In the genomic region with DNA sequence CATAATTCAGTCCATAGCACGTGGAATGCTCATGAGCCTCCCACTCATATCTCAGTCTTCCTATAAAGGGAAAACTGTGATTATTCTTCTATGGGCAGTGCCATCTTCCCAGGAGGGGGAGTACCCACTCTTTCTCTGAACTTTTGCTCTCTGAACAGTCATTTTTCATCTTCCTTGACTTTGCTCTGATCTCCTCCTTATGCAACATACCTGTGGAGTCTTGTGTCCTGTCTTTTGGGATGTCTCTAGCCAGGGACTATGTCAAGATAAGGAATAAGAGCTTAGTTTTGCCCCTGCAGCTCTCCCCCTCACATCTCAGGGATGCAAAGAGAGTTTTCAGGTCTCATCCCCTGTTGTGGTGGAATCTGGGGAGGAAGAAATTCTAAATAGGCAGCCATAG, we compare ENCODE assay signal across 39 cellular contexts. TPM values are rescaled to one million over a fixed set of nuclear protein-coding genes. Genes with fewer than 3 reads are reported as not detected.
"Had no signal": no experiment of that assay in that cellular context is flagged by ENCODE, and none has a peak within 500 bp of the region (broad histone marks: within the 10 kb centered on the region; RNA-seq: fewer than 3 reads in every experiment).

No MANE protein-coding gene starts in this region.

- H3K36me3 ChIP-seq: adrenal gland, ascending aorta, brain microvascular endothelial cell, breast epithelium, cardiac muscle cell had no signal

- H3K9me3 ChIP-seq: adrenal gland, ascending aorta, body of pancreas, breast epithelium had no signal

- H3K27me3 ChIP-seq: adrenal gland, ascending aorta, body of pancreas, brain microvascular endothelial cell, breast epithelium had no signal

- H3K27ac Mint-ChIP-seq: activated naive CD4-positive, alpha-beta T cell treated with anti-CD3 and anti-CD28 coated beads for 36 hours; activated naive CD4-positive, alpha-beta T cell treated with anti-CD3 and anti-CD28 coated beads, Interleukin-2, amount 10 ng/mL, durations not matched to agents 7 days and 5 days; activated naive CD4-positive, alpha-beta T cell treated with anti-CD3 and anti-CD28 coated beads, Interleukin-2, amount 50 U/mL, for 24 hours; activated naive CD4-positive, alpha-beta T cell treated with anti-CD3 and anti-CD28 coated beads, Interleukin-2, amount 50 U/mL, for 72 hours; activated naive CD8-positive, alpha-beta T cell; activated naive CD8-positive, alpha-beta T cell treated with anti-CD3 and anti-CD28 coated beads for 36 hours; activated naive CD8-positive, alpha-beta T cell treated with anti-CD3 and anti-CD28 coated beads, Interleukin-2, amount 10 ng/mL, durations not matched to agents 7 days and 5 days; activated naive CD8-positive, alpha-beta T cell treated with anti-CD3 and anti-CD28 coated beads, Interleukin-2, amount 50 U/mL, for 24 hours; activated T-cell treated with anti-CD3 and anti-CD28 coated beads, Interleukin-2, amount 50 U/mL, for 72 hours; activated T-helper 1 cell treated with anti-CD3 and anti-CD28 coated beads, Interleukin-12 subunit alpha, Interleukin-12 subunit beta, Interleukin-2, Interleukin-4 antibody, amounts not matched to agents 30 ng/mL and 10 ng/mL and 1 ng/mL, durations not matched to agents 14 hours and 24 hours and 36 hours; activated T-helper 17 cell treated with anti-CD3 and anti-CD28 coated beads, Interleukin-2, amount 50 U/mL, for 72 hours; activated T-helper 2 cell treated with anti-CD3 and anti-CD28 coated beads, Interferon-gamma antibody, Interleukin-2, Interleukin-4, amounts not matched to agents 10 μg/mL and 5 μg/mL and 100 μg/mL, durations not matched to agents 14 hours and 24 hours and 36 hours; brain had no signal

- ATAC-seq: activated naive CD4-positive, alpha-beta T cell treated with anti-CD3 and anti-CD28 coated beads, Interleukin-2, amount 50 U/mL, for 72 hours; activated naive CD8-positive, alpha-beta T cell treated with anti-CD3 and anti-CD28 coated beads, Interleukin-2, amount 50 U/mL, for 24 hours; activated T-cell treated with anti-CD3 and anti-CD28 coated beads, Interleukin-2, amount 50 U/mL, for 4 hours; activated T-cell treated with anti-CD3 and anti-CD28 coated beads, Interleukin-2, amount 50 U/mL, for 72 hours; activated T-helper 17 cell treated with anti-CD3 and anti-CD28 coated beads, Interleukin-2, amount 50 U/mL, for 72 hours; body of pancreas had no signal

- H3K4me3 Mint-ChIP-seq: activated naive CD4-positive, alpha-beta T cell treated with anti-CD3 and anti-CD28 coated beads for 36 hours; activated naive CD4-positive, alpha-beta T cell treated with anti-CD3 and anti-CD28 coated beads, Interleukin-2, amount 10 ng/mL, durations not matched to agents 7 days and 5 days; activated naive CD4-positive, alpha-beta T cell treated with anti-CD3 and anti-CD28 coated beads, Interleukin-2, amount 50 U/mL, for 24 hours; activated naive CD8-positive, alpha-beta T cell; activated naive CD8-positive, alpha-beta T cell treated with anti-CD3 and anti-CD28 coated beads for 36 hours; activated naive CD8-positive, alpha-beta T cell treated with anti-CD3 and anti-CD28 coated beads, Interleukin-2, amount 10 ng/mL, durations not matched to agents 7 days and 5 days; activated naive CD8-positive, alpha-beta T cell treated with anti-CD3 and anti-CD28 coated beads, Interleukin-2, amount 50 U/mL, for 24 hours; activated T-cell treated with anti-CD3 and anti-CD28 coated beads, Interleukin-2, amount 50 U/mL, for 4 hours; activated T-cell treated with anti-CD3 and anti-CD28 coated beads, Interleukin-2, amount 50 U/mL, for 72 hours; activated T-helper 1 cell treated with anti-CD3 and anti-CD28 coated beads, Interleukin-12 subunit alpha, Interleukin-12 subunit beta, Interleukin-2, Interleukin-4 antibody, amounts not matched to agents 30 ng/mL and 10 ng/mL and 1 ng/mL, durations not matched to agents 14 hours and 24 hours and 36 hours; activated T-helper 17 cell treated with anti-CD3 and anti-CD28 coated beads, Interleukin-2, amount 50 U/mL, for 72 hours; brain; central memory CD8-positive, alpha-beta T cell had no signal

- H3K36me3 Mint-ChIP-seq: activated naive CD4-positive, alpha-beta T cell treated with anti-CD3 and anti-CD28 coated beads, Interleukin-2, amount 10 ng/mL, durations not matched to agents 7 days and 5 days; activated naive CD4-positive, alpha-beta T cell treated with anti-CD3 and anti-CD28 coated beads, Interleukin-2, amount 50 U/mL, for 24 hours; activated naive CD4-positive, alpha-beta T cell treated with anti-CD3 and anti-CD28 coated beads, Interleukin-2, amount 50 U/mL, for 72 hours; activated naive CD8-positive, alpha-beta T cell; activated naive CD8-positive, alpha-beta T cell treated with anti-CD3 and anti-CD28 coated beads for 36 hours; activated naive CD8-positive, alpha-beta T cell treated with anti-CD3 and anti-CD28 coated beads, Interleukin-2, amount 10 ng/mL, durations not matched to agents 7 days and 5 days; brain had no signal

- FAIRE-seq: astrocyte, bronchial epithelial cell, colon had no signal

- H3K27me3 Mint-ChIP-seq: activated naive CD4-positive, alpha-beta T cell treated with anti-CD3 and anti-CD28 coated beads, Interleukin-2, amount 50 U/mL, for 24 hours; brain had no signal

- H3K9me3 Mint-ChIP-seq: activated naive CD4-positive, alpha-beta T cell treated with anti-CD3 and anti-CD28 coated beads for 36 hours; activated naive CD4-positive, alpha-beta T cell treated with anti-CD3 and anti-CD28 coated beads, Interleukin-2, amount 10 ng/mL, durations not matched to agents 7 days and 5 days; activated naive CD4-positive, alpha-beta T cell treated with anti-CD3 and anti-CD28 coated beads, Interleukin-2, amount 50 U/mL, for 24 hours; activated naive CD4-positive, alpha-beta T cell treated with anti-CD3 and anti-CD28 coated beads, Interleukin-2, amount 50 U/mL, for 72 hours; activated naive CD8-positive, alpha-beta T cell treated with anti-CD3 and anti-CD28 coated beads for 36 hours; activated naive CD8-positive, alpha-beta T cell treated with anti-CD3 and anti-CD28 coated beads, Interleukin-2, amount 10 ng/mL, durations not matched to agents 7 days and 5 days; activated naive CD8-positive, alpha-beta T cell treated with anti-CD3 and anti-CD28 coated beads, Interleukin-2, amount 50 U/mL, for 24 hours; activated T-cell treated with anti-CD3 and anti-CD28 coated beads, Interleukin-2, amount 50 U/mL, for 4 hours; activated T-cell treated with anti-CD3 and anti-CD28 coated beads, Interleukin-2, amount 50 U/mL, for 72 hours; activated T-helper 1 cell treated with anti-CD3 and anti-CD28 coated beads, Interleukin-12 subunit alpha, Interleukin-12 subunit beta, Interleukin-2, Interleukin-4 antibody, amounts not matched to agents 30 ng/mL and 10 ng/mL and 1 ng/mL, durations not matched to agents 14 hours and 24 hours and 36 hours; activated T-helper 17 cell treated with anti-CD3 and anti-CD28 coated beads, Interleukin-2, amount 50 U/mL, for 72 hours; activated T-helper 2 cell treated with anti-CD3 and anti-CD28 coated beads, Interferon-gamma antibody, Interleukin-2, Interleukin-4, amounts not matched to agents 10 μg/mL and 5 μg/mL and 100 μg/mL, durations not matched to agents 14 hours and 24 hours and 36 hours; brain; central memory CD8-positive, alpha-beta T cell had no signal

- H3K4me1 ChIP-seq: adrenal gland, ascending aorta, body of pancreas, breast epithelium had no signal

- H3K4me3 ChIP-seq: adrenal gland, ascending aorta, body of pancreas, breast epithelium, cardiac muscle cell had no signal

- H3K27ac ChIP-seq: adrenal gland, ascending aorta, body of pancreas, brain microvascular endothelial cell, breast epithelium, cardiac muscle cell had no signal

- DNase-seq: activated effector memory CD4-positive, alpha-beta T cell treated with anti-CD3 and anti-CD28 coated beads, Interleukin-2, amount 50 U/mL, for 16 hours; activated effector memory CD4-positive, alpha-beta T cell treated with Interleukin-2 at 50 U/mL for 16 hours; activated gamma-delta T cell; activated gamma-delta T cell treated with Interleukin-2 at 50 U/mL for 16 hours; activated naive CD4-positive, alpha-beta T cell; activated naive CD4-positive, alpha-beta T cell treated with anti-CD3 and anti-CD28 coated beads for 36 hours; activated naive CD4-positive, alpha-beta T cell treated with anti-CD3 and anti-CD28 coated beads, Interleukin-2, amount 10 ng/mL, durations not matched to agents 7 days and 5 days; activated naive CD4-positive, alpha-beta T cell treated with anti-CD3 and anti-CD28 coated beads, Interleukin-2, amount 50 U/mL, for 16 hours; activated naive CD4-positive, alpha-beta T cell treated with Interleukin-2 at 50 U/mL for 16 hours; activated naive CD8-positive, alpha-beta T cell treated with anti-CD3 and anti-CD28 coated beads for 36 hours; activated naive CD8-positive, alpha-beta T cell treated with anti-CD3 and anti-CD28 coated beads, Interleukin-2, amount 10 ng/mL, durations not matched to agents 7 days and 5 days; activated naive CD8-positive, alpha-beta T cell treated with anti-CD3 and anti-CD28 coated beads, Interleukin-2, amount 50 U/mL, for 24 hours; activated T-cell treated with anti-CD3 and anti-CD28 coated beads, Interleukin-2, amount 50 U/mL, for 4 hours; activated T-cell treated with anti-CD3 and anti-CD28 coated beads, Interleukin-2, amount 50 U/mL, for 48 hours; activated T-cell treated with anti-CD3 and anti-CD28 coated beads, Interleukin-2, amount 50 U/mL, for 72 hours; adrenal gland; amniotic stem cell; amygdala; anterior cingulate cortex; aorta; body of pancreas; brain microvascular endothelial cell; caudate nucleus; central memory CD4-positive, alpha-beta T cell; cerebellar nuclear complex had no signal

- H3K4me1 Mint-ChIP-seq: activated naive CD4-positive, alpha-beta T cell treated with anti-CD3 and anti-CD28 coated beads, Interleukin-2, amount 10 ng/mL, durations not matched to agents 7 days and 5 days; activated naive CD4-positive, alpha-beta T cell treated with anti-CD3 and anti-CD28 coated beads, Interleukin-2, amount 50 U/mL, for 24 hours; central memory CD8-positive, alpha-beta T cell had no signal

RNA-seq across cellular contexts. Expression of gene LSMEM1, which starts 27.6 kb away (rescaled TPM):
- total RNA-seq: ascending aorta had no signal
